Comparison of ENCODE assay signal across 13 cellular contexts in genomic region chr3:112120485-112120836, GRCh38. TPM values are rescaled to one million over a fixed set of nuclear protein-coding genes. Genes with fewer than 3 reads are reported as not detected.
DNase-seq lines count a peak whose midpoint lies in the region; FAIRE-seq and TF ChIP-seq lines count a peak whose summit lies in the region.
"Had no signal": no experiment of that assay in that cellular context is flagged by ENCODE, and none has a peak within 500 bp of the region (broad histone marks: within the 10 kb centered on the region; RNA-seq: fewer than 3 reads in every experiment).

No MANE protein-coding gene starts in this region.

- peaks cover 39% of the 10 kb centered on the region for H3K36me3 Mint-ChIP-seq in T-helper 2 cell treated with Interferon-gamma antibody and Interleukin-4, amounts not matched to agents 5 μg/mL and 100 μg/mL, for 36 hours (ENCODE audit: low read depth)

- CTCF ChIA-PET in AG04450 (lab: Charles Lee): no interaction called here

- no peak overlapping the region for H3K4me3 ChIP-seq in AG04450 (ENCODE audit: low read depth, low read length)
- H3K4me3 ChIP-seq in GM12864 (ENCODE audit: low read depth, low read length): no peak overlapping the region
- H3K4me3 ChIP-seq: gastroesophageal sphincter had no signal

- TF ChIP-seq CTCF in AG04450 (IDR thresholded peaks at IDR 0.05; ENCODE audit: low read depth, low read length) (no peak), GM12864 (IDR thresholded peaks at IDR 0.05; ENCODE audit: low read depth, low read length, missing control alignments) (no peak)

- peak overlapping the region; percentile 57 for H3K4me3 Mint-ChIP-seq in T-helper 2 cell treated with Interferon-gamma antibody and Interleukin-4, amounts not matched to agents 5 μg/mL and 100 μg/mL, for 36 hours

- no peaks in the 10 kb centered on the region for H3K9me3 ChIP-seq in AG04450 (ENCODE audit: control insufficient read depth, insufficient read depth, low read length)
- H3K9me3 ChIP-seq: BE2C, gastroesophageal sphincter had no signal

- no peak for FAIRE-seq in RCC 7860 (lab: Jason Lieb, UNC)

- H3K27me3 ChIP-seq in AG04450 (ENCODE audit: control insufficient read depth, insufficient read depth, low read length): no peaks in the 10 kb centered on the region
- H3K27me3 ChIP-seq: BE2C, gastroesophageal sphincter had no signal

- POLR2A ChIA-PET in AG04450 (lab: Yijun Ruan, JAX): no interaction called here

- H3K27ac Mint-ChIP-seq in T-helper 2 cell treated with Interferon-gamma antibody and Interleukin-4, amounts not matched to agents 5 μg/mL and 100 μg/mL, for 36 hours: peak overlapping the region; percentile 49
- H3K27ac Mint-ChIP-seq: activated T-helper 2 cell treated with anti-CD3 and anti-CD28 coated beads, Interferon-gamma antibody, Interleukin-2, Interleukin-4, amounts not matched to agents 10 μg/mL and 5 μg/mL and 100 μg/mL, durations not matched to agents 14 hours and 24 hours and 36 hours had no signal

- H3K27ac ChIP-seq in AG04450 (ENCODE audit: low read depth, low read length): peak overlapping the region; percentile 0
- no peak overlapping the region for H3K27ac ChIP-seq in substantia nigra (ENCODE audit: low read depth, low read length, poor library complexity, severe bottlenecking)
- H3K27ac ChIP-seq: gastroesophageal sphincter had no signal

- H3K27me3 Mint-ChIP-seq in T-helper 2 cell treated with Interferon-gamma antibody and Interleukin-4, amounts not matched to agents 5 μg/mL and 100 μg/mL, for 36 hours (ENCODE audit: low read depth): no peaks in the 10 kb centered on the region

- no peaks in the 10 kb centered on the region for H3K9me3 Mint-ChIP-seq in T-helper 2 cell treated with Interferon-gamma antibody and Interleukin-4, amounts not matched to agents 5 μg/mL and 100 μg/mL, for 36 hours
- H3K9me3 Mint-ChIP-seq: activated T-helper 2 cell treated with anti-CD3 and anti-CD28 coated beads, Interferon-gamma antibody, Interleukin-2, Interleukin-4, amounts not matched to agents 10 μg/mL and 5 μg/mL and 100 μg/mL, durations not matched to agents 14 hours and 24 hours and 36 hours had no signal

- peaks cover 32% of the 10 kb centered on the region for H3K4me1 Mint-ChIP-seq in T-helper 2 cell treated with Interferon-gamma antibody and Interleukin-4, amounts not matched to agents 5 μg/mL and 100 μg/mL, for 36 hours (ENCODE audit: low read depth)

- no peak for DNase-seq in AG04450 (ENCODE audit: low read depth, low spot score)
- peak; percentile 63 for DNase-seq in GM12864 (ENCODE audit: low read depth)
- peak; percentile 41 for DNase-seq in KBM-7
- no peak for DNase-seq in T-helper 2 cell treated with Interferon-gamma antibody and Interleukin-4, amounts not matched to agents 5 μg/mL and 100 μg/mL, for 36 hours (ENCODE audit: low spot score)
- no peak for DNase-seq in RCC 7860 (ENCODE audit: low spot score)
- no peak for DNase-seq in SIG-M5 (lab: John Stamatoyannopoulos, UW)
- DNase-seq in substantia nigra (lab: John Stamatoyannopoulos, UW): no peak
- no peak for DNase-seq in globus pallidus (ENCODE audit: low spot score)
- DNase-seq: BE2C, GF-D8, NCI-H510A had no signal

- in situ Hi-C loops in KBM-7 (cut with MboI; ENCODE audit: low pct_unique_long_range_greater_than_20kb, low sequenced_read_pairs): no loop called here

RNA-seq across cellular contexts. Expression of gene GCSAM, which starts 12.6 kb away (rescaled TPM):
- polyA plus RNA-seq in AG04450 (2011; rRNA removed): not detected in 2 replicates
- not detected in 2 replicates for polyA minus RNA-seq in AG04450 (2011; rRNA and poly(A)+ RNA removed)

RNA-seq across cellular contexts. Expression of gene C3orf52, which starts 34.3 kb away (rescaled TPM):
- polyA plus RNA-seq in AG04450 (2011; rRNA removed): 5.8 and 7.0 TPM in 2 replicates
- polyA minus RNA-seq in AG04450 (2011; rRNA and poly(A)+ RNA removed): 6.0 and 7.6 TPM in 2 replicates

Comparison
In these comparisons a context has a peak if more than half of its experiments do, and no peak if none do; other contexts are left out.
1. DNase-seq: peak in GM12864 (single experiment) and KBM-7 (single experiment); none in AG04450 (single experiment), T-helper 2 cell treated with Interferon-gamma antibody and Interleukin-4, amounts not matched to agents 5 μg/mL and 100 μg/mL, for 36 hours (single experiment), RCC 7860 (single experiment), SIG-M5 (single experiment), substantia nigra (0 of 49) and globus pallidus (single experiment).